11 cellular contexts compared by ENCODE assay signal in the genomic region with DNA sequence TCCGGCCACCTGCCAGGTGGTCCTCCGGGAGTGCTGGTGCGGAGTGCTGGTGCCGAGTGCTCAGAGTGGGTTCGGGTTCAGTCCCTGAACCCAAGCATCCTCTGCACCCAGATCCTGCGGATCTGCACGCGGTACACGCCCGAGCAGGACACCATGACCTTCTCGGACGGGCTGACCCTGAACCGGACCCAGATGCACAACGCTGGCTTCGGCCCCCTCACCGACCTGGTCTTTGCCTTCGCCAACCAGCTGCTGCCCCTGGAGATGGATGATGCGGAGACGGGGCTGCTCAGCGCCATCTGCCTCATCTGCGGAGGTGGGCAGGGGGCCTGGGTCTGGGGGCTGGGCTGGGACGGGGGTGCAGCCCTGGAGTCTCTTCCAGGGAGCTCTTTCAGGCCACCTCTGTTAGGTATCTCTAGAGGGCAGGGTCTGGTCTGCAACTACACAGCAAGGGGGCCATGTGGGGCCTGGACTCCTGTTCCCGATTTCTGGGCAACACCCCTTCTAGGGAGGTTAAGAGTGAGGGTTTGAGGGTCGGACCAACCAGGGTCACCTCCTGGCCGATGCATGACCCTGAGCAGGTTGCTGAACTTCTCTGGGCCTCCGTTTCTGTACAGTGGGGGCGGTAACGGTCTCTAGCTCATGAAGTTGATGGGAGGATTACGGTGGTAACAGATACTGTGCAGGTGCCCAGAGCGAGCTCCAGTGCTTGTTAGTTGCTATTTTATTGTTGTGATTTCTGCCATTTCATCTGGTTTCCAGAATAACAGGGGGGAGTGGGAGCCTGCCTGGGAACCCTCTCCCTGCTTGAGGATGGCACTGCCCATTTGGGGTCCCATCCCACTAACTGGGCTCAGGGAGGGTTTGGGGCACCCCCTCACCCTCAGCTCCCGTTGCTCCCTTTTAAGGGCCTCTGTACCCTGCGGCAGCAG. TPM values are rescaled to one million over a fixed set of nuclear protein-coding genes. Genes with fewer than 3 reads are reported as not detected.
A peak's percentile ranks its signal among the peaks of the same experiment; 100 is the strongest.
DNase-seq lines count a peak whose midpoint lies in the region; ATAC-seq and TF ChIP-seq lines count a peak whose summit lies in the region.
"Had no signal": no experiment of that assay in that cellular context is flagged by ENCODE, and none has a peak within 500 bp of the region (broad histone marks: within the 10 kb centered on the region; RNA-seq: fewer than 3 reads in every experiment).

No MANE protein-coding gene starts in this region.

- no peaks in the 10 kb centered on the region for H3K9me3 ChIP-seq in gastroesophageal sphincter
- no peaks in the 10 kb centered on the region for H3K9me3 ChIP-seq in osteoblast (ENCODE audit: low read depth, low read length)

- H3K4me1 ChIP-seq in gastroesophageal sphincter (peaks cover under 1 to 90% (median 30%) of the 10 kb centered on the region in 3 donors), osteoblast (ENCODE audit: insufficient read depth, low read length) (peaks cover 11% of the 10 kb centered on the region)

- H3K4me3 ChIP-seq in gastroesophageal sphincter, result no peak overlapping the region
- H3K4me3 ChIP-seq in osteoblast (ENCODE audit: insufficient read depth, low read length), result no peak overlapping the region
- H3K4me3 ChIP-seq: PC-9 had no signal

- H4K20me1 ChIP-seq in osteoblast (ENCODE audit: insufficient read depth, low read length), result peaks cover 38% of the 10 kb centered on the region

- TF ChIP-seq CTCF in gastroesophageal sphincter (IDR thresholded peaks at IDR 0.05), result no peak
- TF ChIP-seq CTCF in osteoblast (IDR thresholded peaks at IDR 0.05; ENCODE audit: extremely low read depth, low read depth, low read length), result no peak
- TF ChIP-seq CTCF in glutamatergic neuron (IDR thresholded peaks at IDR 0.05; ENCODE audit: partially characterized antibody, unreplicated experiment), result no peak

- no peak for TF ChIP-seq POLR2A in gastroesophageal sphincter (IDR thresholded peaks at IDR 0.05)

- peaks cover under 1% of the 10 kb centered on the region for H3K36me3 Mint-ChIP-seq in glutamatergic neuron (ENCODE audit: unreplicated experiment)

- H3K4me1 Mint-ChIP-seq in glutamatergic neuron (ENCODE audit: low read depth, unreplicated experiment), result peaks cover 33% of the 10 kb centered on the region

- no peak overlapping the region for H3K27ac Mint-ChIP-seq in glutamatergic neuron (ENCODE audit: unreplicated experiment)

- TF ChIP-seq EP300 in gastroesophageal sphincter (IDR thresholded peaks at IDR 0.05), result no peak

- H3K27me3 ChIP-seq in gastroesophageal sphincter, result no peaks in the 10 kb centered on the region
- no peaks in the 10 kb centered on the region for H3K27me3 ChIP-seq in osteoblast (ENCODE audit: insufficient read depth, low read length)

- 42 to 74% methylated on average over 6 to 10 of the region's 32 CpGs for WGBS in gastroesophageal sphincter (ENCODE audit: low coverage in 1 of 2), 2 donors

- H3K36me3 ChIP-seq in gastroesophageal sphincter (peaks cover 0 to 74% of the 10 kb centered on the region in 2 donors), osteoblast (ENCODE audit: insufficient read depth, low read length) (peaks cover 31% of the 10 kb centered on the region)

- no peak overlapping the region for H3K4me2 ChIP-seq in osteoblast (ENCODE audit: insufficient read depth, low read length)
- H3K4me2 ChIP-seq: PC-9 had no signal

- H3K27ac ChIP-seq in gastroesophageal sphincter, result peak overlapping the region in 3 of 4 donors; percentile 22 to 67 (median 28)
- no peak overlapping the region for H3K27ac ChIP-seq in osteoblast (ENCODE audit: low read depth, low read length)
- H3K27ac ChIP-seq: PC-9 had no signal

- H3K79me2 ChIP-seq in osteoblast (ENCODE audit: insufficient read depth, low read length), result peaks cover 27% of the 10 kb centered on the region

- H3K9me3 Mint-ChIP-seq in glutamatergic neuron (ENCODE audit: unreplicated experiment), result peaks cover 11% of the 10 kb centered on the region

- peaks cover 15% of the 10 kb centered on the region for H3K27me3 Mint-ChIP-seq in glutamatergic neuron (ENCODE audit: unreplicated experiment)

- H2AFZ ChIP-seq in osteoblast (ENCODE audit: low read length), result no peak overlapping the region
- H2AFZ ChIP-seq: PC-9 had no signal

- no peak overlapping the region for H3K4me3 Mint-ChIP-seq in glutamatergic neuron (ENCODE audit: unreplicated experiment)

- ATAC-seq in gastroesophageal sphincter (no peak), GM18909 (IDR thresholded peaks at IDR 0.05; ENCODE audit: poor library complexity, unreplicated experiment) (no peak)

- peak; percentile 37 for DNase-seq in DMS53 (lab: John Stamatoyannopoulos, UW)
- no peak for DNase-seq in DMS53 treated with DMSO at 0.1 percent for 48 hours (lab: John Stamatoyannopoulos, UW; ENCODE audit: unreplicated experiment)
- peak; percentile 75 for DNase-seq in NCI-H1694 treated with DMSO at 0.1 percent for 48 hours (lab: John Stamatoyannopoulos, UW)
- DNase-seq in osteoblast (ENCODE audit: insufficient read length, low spot score, missing footprints), result peak; percentile 87
- DNase-seq in NCI-H2171 (lab: John Stamatoyannopoulos, UW), result no peak
- DNase-seq in glutamatergic neuron, result no peak

RNA-seq across cellular contexts. Expression of gene GJD3, which starts 10.1 kb away (rescaled TPM):
- 1 to 10 TPM in 1 of 4 donors, not detected in 3; 2.5 TPM for total RNA-seq in gastroesophageal sphincter
- 1.8 and 2.7 TPM in 2 replicates for total RNA-seq in osteoblast
- not detected for total RNA-seq in glutamatergic neuron (ENCODE audit: unreplicated experiment)
- total RNA-seq: kidney epithelial cell, PC-9, temporal lobe had no signal

RNA-seq across cellular contexts. Expression of gene RARA, which starts 45.5 kb away (rescaled TPM):
- 10 to 100 TPM; 18.5 to 41.8 (median 28.5) TPM for total RNA-seq in gastroesophageal sphincter
- 31.1 and 32.4 TPM in 2 replicates for total RNA-seq in osteoblast
- total RNA-seq in glutamatergic neuron (ENCODE audit: unreplicated experiment), result 26.2 TPM

Comparison
In these comparisons a context has a peak if more than half of its experiments do, and no peak if none do; other contexts are left out.
1. DNase-seq: peak in DMS53 (single experiment), NCI-H1694 treated with DMSO at 0.1 percent for 48 hours (single experiment) and osteoblast (single experiment); none in DMS53 treated with DMSO at 0.1 percent for 48 hours (single experiment), NCI-H2171 (single experiment) and glutamatergic neuron (single experiment).